ENCODE assay signal across 8 cellular contexts in the genomic region with DNA sequence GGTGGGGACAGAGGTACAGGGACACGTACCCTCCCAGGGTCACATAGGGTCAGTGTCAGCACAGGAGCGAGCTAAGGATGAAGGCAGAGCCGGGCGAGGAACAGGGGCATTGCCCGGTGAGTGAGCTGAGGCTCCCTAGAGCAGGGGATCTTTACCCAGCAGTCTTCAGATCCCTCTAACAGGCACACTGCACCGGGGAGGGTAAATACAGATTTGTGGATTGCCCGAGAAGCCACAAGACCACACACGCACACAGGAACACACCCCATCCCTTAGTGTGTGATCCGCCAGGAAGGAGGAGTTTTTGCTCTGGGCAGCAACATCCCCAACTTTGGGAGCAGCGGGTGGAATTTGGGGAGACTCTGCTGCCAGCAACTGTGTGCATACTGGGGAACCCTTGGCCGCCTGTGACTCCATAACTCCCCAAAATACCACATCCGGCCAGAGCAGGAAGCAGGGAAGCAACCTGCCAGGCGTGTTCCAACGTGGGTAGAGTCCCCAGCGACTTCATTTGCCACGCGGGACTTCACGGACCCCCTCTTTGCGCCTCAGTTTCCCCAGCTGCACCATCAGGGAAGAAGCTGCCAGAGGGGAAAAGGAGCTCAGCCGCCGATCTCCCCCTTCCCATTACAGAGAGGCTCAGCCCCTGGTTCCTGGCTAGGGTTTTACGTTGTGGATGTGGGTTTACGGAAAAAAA. TPM values are rescaled to one million over a fixed set of nuclear protein-coding genes. Genes with fewer than 3 reads are reported as not detected.
DNase-seq lines count a peak whose midpoint lies in the region; ATAC-seq lines count a peak whose summit lies in the region.

No MANE protein-coding gene starts in this region.

- peak; percentile 45 for DNase-seq in SKM-1 (lab: John Stamatoyannopoulos, UW; ENCODE audit: unreplicated experiment)
- no peak for DNase-seq in SKM-1 treated with dmso at 0.1 percent for 144 hours (lab: John Stamatoyannopoulos, UW; ENCODE audit: unreplicated experiment)
- DNase-seq in NOMO-1 treated with DMSO at 0.1 percent for 48 hours (lab: John Stamatoyannopoulos, UW; ENCODE audit: unreplicated experiment), result peak; percentile 32
- DNase-seq in activated naive CD8-positive, alpha-beta T cell treated with anti-CD3 and anti-CD28 coated beads, Interleukin-2, amount 10 ng/mL, durations not matched to agents 7 days and 5 days, result peak; percentile 64
- DNase-seq in stimulated activated CD4-positive, alpha-beta T cell treated with anti-CD3 and anti-CD28 coated beads, Interleukin-15, amount 100 ng/mL, for 48 hours (ENCODE audit: low read depth in 2 of 2), result peak; percentile 34 to 38

- no peaks in the 10 kb centered on the region for H3K36me3 Mint-ChIP-seq in activated naive CD8-positive, alpha-beta T cell treated with anti-CD3 and anti-CD28 coated beads, Interleukin-2, amount 10 ng/mL, durations not matched to agents 7 days and 5 days

- peaks cover 32% of the 10 kb centered on the region for H3K27me3 ChIP-seq in iPS-15b (ENCODE audit: control insufficient read depth, insufficient read depth, low read length)

- H3K4me3 Mint-ChIP-seq in activated naive CD8-positive, alpha-beta T cell treated with anti-CD3 and anti-CD28 coated beads, Interleukin-2, amount 10 ng/mL, durations not matched to agents 7 days and 5 days, result peak overlapping the region; percentile 83

- no peaks in the 10 kb centered on the region for H3K9me3 ChIP-seq in iPS-15b (ENCODE audit: control insufficient read depth, insufficient read depth, low read length)

- POLR2A ChIA-PET in activated naive CD8-positive, alpha-beta T cell treated with anti-CD3 and anti-CD28 coated beads, Interleukin-2, amount 10 ng/mL, durations not matched to agents 7 days and 5 days (lab: Charles Lee), result interaction anchor here (0.8 to 3.9 kb wide), 10 partner anchors 13 to 763 kb away, joined by 3 to 49 read pairs (median 4); partner anchors contain the start of genes THOP1, TLE5, TLE6 and ZNF57

- peaks cover 44% of the 10 kb centered on the region for H3K27me3 Mint-ChIP-seq in activated naive CD8-positive, alpha-beta T cell treated with anti-CD3 and anti-CD28 coated beads, Interleukin-2, amount 10 ng/mL, durations not matched to agents 7 days and 5 days

- H3K36me3 ChIP-seq in iPS-15b (ENCODE audit: control insufficient read depth, insufficient read depth, low read length), result no peaks in the 10 kb centered on the region

- peak overlapping the region; percentile 76 for H3K9ac ChIP-seq in iPS-15b (ENCODE audit: low read depth, low read length)

- peak overlapping the region; percentile 58 for H3K4me3 ChIP-seq in iPS-15b (ENCODE audit: low read depth, low read length)

- H3K4me1 Mint-ChIP-seq in activated naive CD8-positive, alpha-beta T cell treated with anti-CD3 and anti-CD28 coated beads, Interleukin-2, amount 10 ng/mL, durations not matched to agents 7 days and 5 days, result peaks cover 16% of the 10 kb centered on the region

- peak overlapping the region; percentile 96 for H3K27ac Mint-ChIP-seq in activated naive CD8-positive, alpha-beta T cell treated with anti-CD3 and anti-CD28 coated beads, Interleukin-2, amount 10 ng/mL, durations not matched to agents 7 days and 5 days

- H3K4me1 ChIP-seq in iPS-15b (ENCODE audit: control insufficient read depth, insufficient read depth, low read length), result peaks cover 8% of the 10 kb centered on the region

- peak; percentile 13 for ATAC-seq in activated naive CD8-positive, alpha-beta T cell treated with anti-CD3 and anti-CD28 coated beads, Interleukin-2, amount 10 ng/mL, durations not matched to agents 7 days and 5 days (ENCODE audit: low read depth)
- ATAC-seq in GM21576 (IDR thresholded peaks at IDR 0.05; ENCODE audit: unreplicated experiment) (no peak), GM19397 (IDR thresholded peaks at IDR 0.05; ENCODE audit: unreplicated experiment) (no peak)

- no peaks in the 10 kb centered on the region for H3K9me3 Mint-ChIP-seq in activated naive CD8-positive, alpha-beta T cell treated with anti-CD3 and anti-CD28 coated beads, Interleukin-2, amount 10 ng/mL, durations not matched to agents 7 days and 5 days

RNA-seq across cellular contexts. Expression of gene TLE2, which starts 5.9 kb away (rescaled TPM):
- 1 to 10 TPM; 3.9 to 5.0 TPM for total RNA-seq in activated naive CD8-positive, alpha-beta T cell treated with anti-CD3 and anti-CD28 coated beads, Interleukin-2, amount 10 ng/mL, durations not matched to agents 7 days and 5 days

RNA-seq across cellular contexts. Expression of gene TLE5, which starts 27.3 kb away (rescaled TPM):
- total RNA-seq in activated naive CD8-positive, alpha-beta T cell treated with anti-CD3 and anti-CD28 coated beads, Interleukin-2, amount 10 ng/mL, durations not matched to agents 7 days and 5 days, result 100 to 1,000 TPM; 697 to 718 TPM

RNA-seq across cellular contexts. Expression of gene TLE6, which starts 57.6 kb away (rescaled TPM):
- total RNA-seq in activated naive CD8-positive, alpha-beta T cell treated with anti-CD3 and anti-CD28 coated beads, Interleukin-2, amount 10 ng/mL, durations not matched to agents 7 days and 5 days, result 1 to 10 TPM; 4.4 to 5.4 TPM

RNA-seq across cellular contexts. Expression of gene GNA11, which starts 59.2 kb away (rescaled TPM):
- under 1 TPM; 0.44 to 0.71 TPM for total RNA-seq in activated naive CD8-positive, alpha-beta T cell treated with anti-CD3 and anti-CD28 coated beads, Interleukin-2, amount 10 ng/mL, durations not matched to agents 7 days and 5 days
